9 cellular contexts compared by ENCODE assay signal in genomic region chr11:65013692-65014145, GRCh38. TPM values are rescaled to one million over a fixed set of nuclear protein-coding genes. Genes with fewer than 3 reads are reported as not detected.
DNase-seq lines count a peak whose midpoint lies in the region; ATAC-seq lines count a peak whose summit lies in the region.
"Had no signal": no experiment of that assay in that cellular context is flagged by ENCODE, and none has a peak within 500 bp of the region (broad histone marks: within the 10 kb centered on the region; RNA-seq: fewer than 3 reads in every experiment).

No MANE protein-coding gene starts in this region.

- peak overlapping the region; percentile 16 for H3K4me3 ChIP-seq in endocrine pancreas (ENCODE audit: control insufficient read depth, insufficient read depth, low read length)

- peak; percentile 92 for DNase-seq in AG20443 (ENCODE audit: low spot score)
- DNase-seq in NCI-H446 (lab: John Stamatoyannopoulos, UW) = peak; percentile 84 to 94
- peak; percentile 95 for DNase-seq in activated CD8-positive, alpha-beta memory T cell treated with anti-CD3 and anti-CD28 coated beads for 24 hours
- peak; percentile 95 for DNase-seq in mesenteric fat pad (ENCODE audit: low spot score)
- peak; percentile 74 to 77 for DNase-seq in stimulated activated CD8-positive, alpha-beta memory T cell treated with anti-CD3 and anti-CD28 coated beads, Interleukin-2, amount 100 ng/mL, for 1 hour (ENCODE audit: low read depth in 2 of 2)

- H3K4me1 ChIP-seq in endocrine pancreas (ENCODE audit: control insufficient read depth, insufficient read depth, low read length) = no peaks in the 10 kb centered on the region

- ATAC-seq in GM18909 (IDR thresholded peaks at IDR 0.05; ENCODE audit: poor library complexity, unreplicated experiment) = peak; percentile 70
- peak; percentile 74 for ATAC-seq in HG03159 (IDR thresholded peaks at IDR 0.05; ENCODE audit: unreplicated experiment)

- H3K9ac ChIP-seq in endocrine pancreas (ENCODE audit: control insufficient read depth, insufficient read depth, low read length) = peak overlapping the region; percentile 95

- H3K27me3 ChIP-seq in endocrine pancreas (ENCODE audit: control insufficient read depth, insufficient read depth, low read length) = no peaks in the 10 kb centered on the region

- H3K9me3 ChIP-seq in endocrine pancreas (ENCODE audit: control insufficient read depth, low read length) = no peaks in the 10 kb centered on the region

- no peaks in the 10 kb centered on the region for H3K36me3 ChIP-seq in endocrine pancreas (ENCODE audit: control insufficient read depth, insufficient read depth, low read length)

RNA-seq across cellular contexts. Expression of gene ARL2, which starts 0.2 kb away (rescaled TPM):
- total RNA-seq in mesenteric fat pad = 93.0 TPM

RNA-seq across cellular contexts. Expression of gene SNX15, which starts 13.5 kb away (rescaled TPM):
- 27.6 TPM for total RNA-seq in mesenteric fat pad

RNA-seq across cellular contexts. Expression of gene BATF2, which starts 16.9 kb away (rescaled TPM):
- 2.1 TPM for total RNA-seq in mesenteric fat pad
- total RNA-seq: T-helper 2 cell treated with Interferon-gamma antibody and Interleukin-4, amounts not matched to agents 100 ng/mL and 5 ng/mL, for 36 hours had no signal

RNA-seq across cellular contexts. Expression of gene SAC3D1, which starts 27.3 kb away (rescaled TPM):
- total RNA-seq in mesenteric fat pad = 12.3 TPM

RNA-seq across cellular contexts. Expression of gene MAJIN, which starts 41.8 kb away (rescaled TPM):
- total RNA-seq in mesenteric fat pad = not detected
- total RNA-seq: T-helper 2 cell treated with Interferon-gamma antibody and Interleukin-4, amounts not matched to agents 100 ng/mL and 5 ng/mL, for 36 hours had no signal

Comparison
In these comparisons a context has a peak if more than half of its experiments do, and no peak if none do; other contexts are left out.
1. Peak in every context shown above with its lines: DNase-seq, ATAC-seq and H3K4me3 ChIP-seq.